ENCODE assay signal across 9 cellular contexts in genomic region chr3:30893678-30894325, GRCh38. TPM values are rescaled to one million over a fixed set of nuclear protein-coding genes. Genes with fewer than 3 reads are reported as not detected.
DNase-seq lines count a peak whose midpoint lies in the region; ATAC-seq and TF ChIP-seq lines count a peak whose summit lies in the region.
"Had no signal": no experiment of that assay in that cellular context is flagged by ENCODE, and none has a peak within 500 bp of the region (broad histone marks: within the 10 kb centered on the region; RNA-seq: fewer than 3 reads in every experiment).

No MANE protein-coding gene starts in this region.

- H3K4me3 Mint-ChIP-seq in MCF 10A (ENCODE audit: unreplicated experiment): peak overlapping the region; percentile 71
- peak overlapping the region in 9 of 10 donors; percentile 48 to 80 (median 67) for H3K4me3 Mint-ChIP-seq in naive thymus-derived CD8-positive, alpha-beta T cell

- intact Hi-C loops in MCF 10A (cut with micrococcal nuclease): no loop called here

- H3K4me3 ChIP-seq in AG04450 (ENCODE audit: low read depth, low read length): peak overlapping the region; percentile 61; the same call in 1 of the 2 replicates
- H3K4me3 ChIP-seq in HFF-Myc (replicated peaks; ENCODE audit: low read depth, low read length): peak overlapping the region; percentile 44

- peaks cover 11% of the 10 kb centered on the region for H3K27me3 Mint-ChIP-seq in MCF 10A (ENCODE audit: insufficient read depth, unreplicated experiment)
- peaks cover 22 to 44% (median 38%) of the 10 kb centered on the region in 5 donors for H3K27me3 Mint-ChIP-seq in naive thymus-derived CD8-positive, alpha-beta T cell

- H3K4me1 Mint-ChIP-seq in MCF 10A (ENCODE audit: insufficient read depth, unreplicated experiment): no peaks in the 10 kb centered on the region
- H3K4me1 Mint-ChIP-seq in naive thymus-derived CD8-positive, alpha-beta T cell: peaks cover 4 to 17% (median 15%) of the 10 kb centered on the region in 4 donors

- CTCF ChIA-PET in AG04450 (lab: Charles Lee) (interaction anchor here (0.9 kb wide), 1 partner anchor 41 kb away, joined by 3 read pairs; no protein-coding TSS in a partner anchor), MCF 10A (lab: Yijun Ruan, JAX) (interaction anchor here (0.5 to 1.4 kb wide), 2 partner anchors 124 to 1976 kb away, joined by 3 read pairs; no protein-coding TSS in a partner anchor)

- no peaks in the 10 kb centered on the region for H3K9me3 Mint-ChIP-seq in MCF 10A (ENCODE audit: unreplicated experiment)
- peaks cover 0 to 7% (median 0%) of the 10 kb centered on the region in 9 donors for H3K9me3 Mint-ChIP-seq in naive thymus-derived CD8-positive, alpha-beta T cell

- TF ChIP-seq CTCF in AG04450 (IDR thresholded peaks at IDR 0.05; ENCODE audit: low read depth, low read length): no peak
- TF ChIP-seq CTCF in HFF-Myc (IDR thresholded peaks at IDR 0.05; ENCODE audit: low read depth, low read length, missing control alignments): no peak
- TF ChIP-seq CTCF in MCF 10A (IDR thresholded peaks at IDR 0.05; ENCODE audit: unreplicated experiment): no peak

- no peak for ATAC-seq in naive thymus-derived CD8-positive, alpha-beta T cell
- ATAC-seq in GM21515 (IDR thresholded peaks at IDR 0.05; ENCODE audit: unreplicated experiment) (no peak), GM19463 (IDR thresholded peaks at IDR 0.05; ENCODE audit: unreplicated experiment) (no peak), GM19455 (IDR thresholded peaks at IDR 0.05; ENCODE audit: unreplicated experiment) (no peak)

- BruUV-seq in MCF 10A (replicated peaks; lab: Mats Ljungman, UMichigan): no TSS peak

- H3K27me3 ChIP-seq in AG04450 (ENCODE audit: control insufficient read depth, insufficient read depth, low read length): peaks cover 13% of the 10 kb centered on the region

- H3K9me3 ChIP-seq in AG04450 (ENCODE audit: control insufficient read depth, insufficient read depth, low read length): no peaks in the 10 kb centered on the region

- POLR2A ChIA-PET in AG04450 (lab: Yijun Ruan, JAX): no interaction called here
- POLR2A ChIA-PET in MCF 10A (lab: Yijun Ruan, JAX): no interaction called here
- POLR2A ChIA-PET in naive thymus-derived CD8-positive, alpha-beta T cell (lab: Charles Lee): no interaction called here

- no peak overlapping the region for H3K27ac Mint-ChIP-seq in MCF 10A (ENCODE audit: low read depth, unreplicated experiment)
- H3K27ac Mint-ChIP-seq in naive thymus-derived CD8-positive, alpha-beta T cell: peak overlapping the region in 1 of 10 donors; percentile 11

- DNase-seq in AG04450 (ENCODE audit: low read depth, low spot score) (no peak), HFF-Myc (ENCODE audit: extremely low read depth, low read depth) (no peak), MCF 10A (ENCODE audit: unreplicated experiment) (no peak), NCI-H2107 (lab: John Stamatoyannopoulos, UW) (no peak)
- DNase-seq in naive thymus-derived CD8-positive, alpha-beta T cell: no peak

- H3K36me3 Mint-ChIP-seq in MCF 10A (ENCODE audit: insufficient read depth, unreplicated experiment): no peaks in the 10 kb centered on the region
- H3K36me3 Mint-ChIP-seq in naive thymus-derived CD8-positive, alpha-beta T cell: peaks cover 0 to 3% (median 0%) of the 10 kb centered on the region in 3 donors

- no peak overlapping the region for H3K27ac ChIP-seq in AG04450 (ENCODE audit: low read depth, low read length)

RNA-seq across cellular contexts. Expression of gene GADL1, which starts 0.7 kb away (rescaled TPM):
- not detected in 2 replicates for polyA plus RNA-seq in AG04450 (2011; rRNA removed)
- polyA minus RNA-seq in AG04450 (2011; rRNA and poly(A)+ RNA removed): not detected in 2 replicates
- not detected in 2 replicates for total RNA-seq in MCF 10A (2022)
- total RNA-seq in naive thymus-derived CD8-positive, alpha-beta T cell: not detected
- polyA plus RNA-seq in naive thymus-derived CD8-positive, alpha-beta T cell: not detected
- total RNA-seq: T-helper 2 cell treated with Interferon-gamma antibody and Interleukin-4, amounts not matched to agents 100 ng/mL and 5 ng/mL, for 36 hours had no signal
